ENCODE assay signal across 8 cellular contexts in the genomic region with DNA sequence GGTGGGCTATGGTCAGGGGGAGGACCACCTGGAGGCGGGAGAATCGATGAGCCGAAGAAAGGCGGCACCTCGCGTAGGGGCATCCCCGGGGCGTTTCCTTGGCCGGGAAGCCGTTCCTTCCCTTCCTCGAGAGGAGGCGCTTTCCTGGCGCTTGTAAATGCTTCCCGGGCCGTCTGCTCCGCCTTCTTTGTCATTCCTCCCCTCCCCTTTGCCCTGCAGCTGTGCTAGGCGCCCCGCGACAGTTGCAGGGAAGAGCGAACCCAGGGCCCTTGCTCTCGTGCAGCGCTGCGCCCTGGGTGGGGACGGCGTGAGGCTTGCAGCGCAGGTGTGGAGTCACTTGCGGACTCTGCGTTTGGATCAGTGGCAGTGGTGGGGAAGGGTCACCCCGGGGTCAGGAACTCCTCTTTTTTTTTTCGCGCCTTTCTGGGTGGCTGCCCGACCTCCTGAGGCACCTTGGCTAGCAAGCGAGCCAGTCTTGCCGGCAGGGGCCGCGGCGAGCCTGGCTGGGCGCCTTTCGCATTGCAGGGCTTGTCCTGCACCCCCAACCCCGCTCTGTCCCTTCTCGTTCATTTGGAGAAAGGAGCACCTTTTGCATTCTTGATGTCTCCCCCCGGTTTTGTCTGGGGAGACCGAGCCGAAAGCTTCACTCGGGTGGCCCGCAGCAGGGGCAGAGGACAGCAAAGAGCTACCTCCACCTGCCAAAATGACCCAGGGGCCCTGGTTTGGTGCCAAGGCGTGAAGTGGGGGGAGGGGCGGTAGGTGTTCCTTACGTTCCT. TPM values are rescaled to one million over a fixed set of nuclear protein-coding genes. Genes with fewer than 3 reads are reported as not detected.
DNase-seq lines count a peak whose midpoint lies in the region; ATAC-seq and TF ChIP-seq lines count a peak whose summit lies in the region.

No MANE protein-coding gene starts in this region.

- no peak overlapping the region for H3K4me3 ChIP-seq in KMS-11 (IDR thresholded peaks at IDR 0.05; ENCODE audit: insufficient read depth, low read depth, low read length)
- H3K4me3 ChIP-seq in SU-DHL-6 (ENCODE audit: insufficient read depth, low read length, poor library complexity, severe bottlenecking), result peak overlapping the region; percentile 23
- H3K4me3 ChIP-seq in esophagus (ENCODE audit: low read depth in 1 of 2, low read length in 2 of 2), result peak overlapping the region; percentile 70 to 71
- H3K4me3 ChIP-seq in mucosa of stomach (ENCODE audit: low read length), result peak overlapping the region; percentile 46
- H3K4me3 ChIP-seq in vagina, result peak overlapping the region; percentile 72 to 90

- H3K4me1 ChIP-seq in KMS-11 (ENCODE audit: low read depth, poor library complexity, severe bottlenecking) (no peaks in the 10 kb centered on the region), esophagus (ENCODE audit: control insufficient read depth in 2 of 2, insufficient read depth in 2 of 2, low read length in 1 of 2) (peaks cover 7 to 9% of the 10 kb centered on the region in 2 donors), mucosa of stomach (ENCODE audit: control insufficient read depth, insufficient read depth, low read length) (peaks cover 8% of the 10 kb centered on the region), vagina (peaks cover 18% of the 10 kb centered on the region)

- intact Hi-C loops in vagina (cut with DNase I), result no loop called here

- H3K9me2 ChIP-seq in SU-DHL-6 (replicated peaks; ENCODE audit: insufficient read depth, low read length), result no peaks in the 10 kb centered on the region

- no peak for TF ChIP-seq CTCF in KMS-11 (conservative IDR thresholded peaks at IDR 0.05; ENCODE audit: low read depth, low read length)
- TF ChIP-seq CTCF in SU-DHL-6 (IDR thresholded peaks at IDR 0.05; ENCODE audit: insufficient read depth, low read length, poor library complexity, severe bottlenecking), result no peak
- TF ChIP-seq CTCF in vagina (IDR thresholded peaks at IDR 0.05), result no peak

- 2% methylated on average over 42 to 49 of the region's 49 CpGs for WGBS in esophagus, 2 donors

- H2AFZ ChIP-seq in KMS-11 (ENCODE audit: low read depth), result peak overlapping the region; percentile 93
- H2AFZ ChIP-seq in SU-DHL-6 (ENCODE audit: low read depth, low read length, severe bottlenecking), result peak overlapping the region; percentile 5

- ATAC-seq in GM19023 (IDR thresholded peaks at IDR 0.05; ENCODE audit: unreplicated experiment) (peak; percentile 10), GM19467 (IDR thresholded peaks at IDR 0.05; ENCODE audit: unreplicated experiment) (no peak)

- H4K20me1 ChIP-seq in KMS-11 (ENCODE audit: insufficient read depth) (no peaks in the 10 kb centered on the region), SU-DHL-6 (ENCODE audit: low read depth, low read length) (no peaks in the 10 kb centered on the region)

- peak overlapping the region; percentile 19; the same call in 1 of the 2 replicates for H3K9ac ChIP-seq in KMS-11
- H3K9ac ChIP-seq in SU-DHL-6 (ENCODE audit: low read length), result no peak overlapping the region
- H3K9ac ChIP-seq in mucosa of stomach (ENCODE audit: low read length), result peak overlapping the region; percentile 10

- H3K27me3 ChIP-seq in KMS-11 (ENCODE audit: insufficient read depth, low read depth), result no peaks in the 10 kb centered on the region
- H3K27me3 ChIP-seq in SU-DHL-6 (ENCODE audit: low read length), result peaks cover 2% of the 10 kb centered on the region; the same call in 1 of the 2 replicates
- H3K27me3 ChIP-seq in esophagus (ENCODE audit: control insufficient read depth in 1 of 2, insufficient read depth in 2 of 2, low read length in 2 of 2), result peaks cover 0 to 7% of the 10 kb centered on the region in 2 donors
- peaks cover 38% of the 10 kb centered on the region for H3K27me3 ChIP-seq in mucosa of stomach (ENCODE audit: control insufficient read depth, insufficient read depth, low read length)
- no peaks in the 10 kb centered on the region for H3K27me3 ChIP-seq in vagina

- H3K36me3 ChIP-seq in KMS-11 (ENCODE audit: insufficient read depth), result no peaks in the 10 kb centered on the region
- H3K36me3 ChIP-seq in SU-DHL-6 (ENCODE audit: low read length), result no peaks in the 10 kb centered on the region
- H3K36me3 ChIP-seq in esophagus (ENCODE audit: control insufficient read depth in 2 of 2, insufficient read depth in 2 of 2, low read length in 1 of 2), result no peaks in the 10 kb centered on the region
- H3K36me3 ChIP-seq in mucosa of stomach (ENCODE audit: control insufficient read depth, insufficient read depth, low read length), result no peaks in the 10 kb centered on the region
- H3K36me3 ChIP-seq in vagina, result no peaks in the 10 kb centered on the region

- H3K9me3 ChIP-seq in SU-DHL-6 (ENCODE audit: insufficient read depth, low read length), result no peaks in the 10 kb centered on the region
- peaks cover 0 to 2% of the 10 kb centered on the region in 2 donors for H3K9me3 ChIP-seq in esophagus (ENCODE audit: control insufficient read depth in 2 of 2, insufficient read depth in 1 of 2, low read depth in 1 of 2, low read length in 1 of 2)
- H3K9me3 ChIP-seq in mucosa of stomach (ENCODE audit: control insufficient read depth, low read length), result no peaks in the 10 kb centered on the region
- no peaks in the 10 kb centered on the region for H3K9me3 ChIP-seq in vagina

- H3K27ac ChIP-seq in KMS-11, result no peak overlapping the region
- no peak overlapping the region for H3K27ac ChIP-seq in SU-DHL-6 (ENCODE audit: low read depth, low read length)
- peak overlapping the region; percentile 37 to 50 for H3K27ac ChIP-seq in esophagus (ENCODE audit: low read depth in 2 of 2, low read length in 1 of 2)
- peak overlapping the region; percentile 71 for H3K27ac ChIP-seq in vagina

- no peaks in the 10 kb centered on the region for H3K79me2 ChIP-seq in KMS-11 (ENCODE audit: insufficient read depth, low read depth)
- no peaks in the 10 kb centered on the region for H3K79me2 ChIP-seq in SU-DHL-6 (ENCODE audit: insufficient read depth, low read length)

- no peak for TF ChIP-seq POLR2A in vagina (IDR thresholded peaks at IDR 0.05)

- H3F3A ChIP-seq in SU-DHL-6 (ENCODE audit: insufficient read depth), result no peaks in the 10 kb centered on the region

- H3K4me2 ChIP-seq in KMS-11, result peak overlapping the region; percentile 72
- peak overlapping the region; percentile 57 for H3K4me2 ChIP-seq in SU-DHL-6 (ENCODE audit: low read depth, low read length, poor library complexity, severe bottlenecking)

- DNase-seq in Ammon's horn (ENCODE audit: low spot score) (peak; percentile 57), vagina (ENCODE audit: extremely low spot score in 2 of 2) (no peak)

RNA-seq across cellular contexts. Expression of gene KCNS3, which starts 0.9 kb away (rescaled TPM):
- 1 to 10 TPM; 2.9 to 3.8 TPM for polyA plus RNA-seq in esophagus
- 20.1 TPM for total RNA-seq in vagina

Comparison
In these comparisons a context has a peak if more than half of its experiments do, and no peak if none do; other contexts are left out.
1. H3K27ac ChIP-seq: peak in esophagus (2 of 2) and vagina (single experiment); none in KMS-11 (single experiment) and SU-DHL-6 (single experiment).